ENCODE assay signal across 17 cellular contexts in the genomic region with DNA sequence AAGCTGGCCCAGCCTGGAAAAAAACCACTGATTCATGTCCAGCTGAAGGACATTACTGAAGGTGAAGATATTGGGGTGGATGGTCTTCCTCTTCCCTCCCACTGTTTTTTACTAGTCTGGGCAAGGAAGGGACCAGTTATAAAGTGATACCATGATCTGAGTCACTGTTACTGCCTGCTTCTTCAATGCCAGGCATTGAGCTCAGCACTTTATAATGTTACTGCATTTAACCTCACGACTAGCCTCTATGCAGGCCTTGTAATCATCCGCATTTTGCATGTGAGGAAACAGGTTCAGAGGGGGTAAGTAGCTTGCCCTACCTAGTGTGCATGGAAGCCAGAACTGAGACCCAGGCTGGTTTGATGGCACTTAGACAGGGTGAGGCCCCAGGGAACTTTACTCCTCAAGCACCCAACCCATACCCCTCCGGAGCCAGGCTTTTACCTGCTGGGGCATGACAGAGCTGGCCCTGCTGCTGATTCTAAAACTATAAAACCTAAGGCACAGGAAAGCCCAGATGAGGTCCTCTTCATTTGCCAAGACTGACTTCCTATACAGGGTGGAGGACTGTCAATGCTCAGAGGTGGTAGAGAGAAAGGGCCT. TPM values are rescaled to one million over a fixed set of nuclear protein-coding genes. Genes with fewer than 3 reads are reported as not detected.
DNase-seq lines count a peak whose midpoint lies in the region; ATAC-seq, FAIRE-seq and TF ChIP-seq lines count a peak whose summit lies in the region.
"Had no signal": no experiment of that assay in that cellular context is flagged by ENCODE, and none has a peak within 500 bp of the region (broad histone marks: within the 10 kb centered on the region; RNA-seq: fewer than 3 reads in every experiment).

No MANE protein-coding gene starts in this region.

- H3K4me1 ChIP-seq in esophagus (ENCODE audit: control insufficient read depth in 2 of 2, insufficient read depth in 2 of 2, low read length in 1 of 2) (peaks cover 0 to 13% of the 10 kb centered on the region in 2 donors), mesodermal cell (ENCODE audit: control insufficient read depth, insufficient read depth, low read length, poor library complexity, severe bottlenecking) (no peaks in the 10 kb centered on the region)
- H3K4me1 ChIP-seq: Caco-2 had no signal

- DNase-seq in GM12892 (ENCODE audit: insufficient read length) (no peak), ACHN (no peak), KG1 (lab: John Stamatoyannopoulos, UW) (no peak)
- DNase-seq in stimulated activated effector memory CD8-positive, alpha-beta T cell treated with anti-CD3 and anti-CD28 coated beads, Interleukin-12 subunit alpha, Interleukin-12 subunit beta, amount 100 ng/mL, for 72 hours (ENCODE audit: low spot score in 2 of 2): no peak
- no peak for DNase-seq in activated T-cell treated with anti-CD3 and anti-CD28 coated beads, Interleukin-2, amount 50 U/mL, for 24 hours
- DNase-seq: Caco-2, DMS153, GOT3, KBM-7, NCI-H1092 treated with DMSO at 0.1 percent for 48 hours, NCI-H524 treated with DMSO at 0.1 percent for 48 hours, SHP77 had no signal

- H3K4me3 Mint-ChIP-seq in stimulated activated effector memory CD8-positive, alpha-beta T cell treated with anti-CD3 and anti-CD28 coated beads, Interleukin-12 subunit alpha, Interleukin-12 subunit beta, amount 100 ng/mL, for 72 hours: no peak overlapping the region
- no peak overlapping the region for H3K4me3 Mint-ChIP-seq in activated T-cell treated with anti-CD3 and anti-CD28 coated beads, Interleukin-2, amount 50 U/mL, for 24 hours

- H3K36me3 ChIP-seq in esophagus (ENCODE audit: control insufficient read depth in 2 of 2, insufficient read depth in 2 of 2, low read length in 1 of 2): no peaks in the 10 kb centered on the region
- no peaks in the 10 kb centered on the region for H3K36me3 ChIP-seq in mesodermal cell (ENCODE audit: control insufficient read depth, insufficient read depth, low read length)

- WGBS in esophagus, 2 donors: 53 to 58% methylated on average over 3 of the region's 3 CpGs
- 100% methylated on average over 1 of the region's 3 CpGs; no CpG with 5 or more reads in 1 of the 2 experiments for WGBS in mesodermal cell (ENCODE audit: insufficient coverage in 2 of 2), 2 experiments

- H3K27ac ChIP-seq in esophagus (ENCODE audit: low read depth in 2 of 2, low read length in 1 of 2) (peak overlapping the region; percentile 69), mesodermal cell (ENCODE audit: low read depth, low read length, severe bottlenecking) (peak overlapping the region; percentile 13)
- H3K27ac ChIP-seq: C4-2B had no signal

- FAIRE-seq in GM12892 (lab: Jason Lieb, UNC): peak; percentile 9
- FAIRE-seq: A204.1 had no signal

- no peaks in the 10 kb centered on the region for H3K4me1 Mint-ChIP-seq in stimulated activated effector memory CD8-positive, alpha-beta T cell treated with anti-CD3 and anti-CD28 coated beads, Interleukin-12 subunit alpha, Interleukin-12 subunit beta, amount 100 ng/mL, for 72 hours
- H3K4me1 Mint-ChIP-seq in activated T-cell treated with anti-CD3 and anti-CD28 coated beads, Interleukin-2, amount 50 U/mL, for 24 hours (ENCODE audit: low read depth): no peaks in the 10 kb centered on the region

- in situ Hi-C loops in ACHN (cut with HindIII; ENCODE audit: low pct_ligation_motif_present, low pct_unique_long_range_greater_than_20kb, low sequenced_read_pairs): no loop called here

- H3K27me3 ChIP-seq in esophagus (ENCODE audit: control insufficient read depth in 1 of 2, insufficient read depth in 2 of 2, low read length in 2 of 2): no peaks in the 10 kb centered on the region

- H3K9me3 Mint-ChIP-seq in stimulated activated effector memory CD8-positive, alpha-beta T cell treated with anti-CD3 and anti-CD28 coated beads, Interleukin-12 subunit alpha, Interleukin-12 subunit beta, amount 100 ng/mL, for 72 hours: no peaks in the 10 kb centered on the region
- no peaks in the 10 kb centered on the region for H3K9me3 Mint-ChIP-seq in activated T-cell treated with anti-CD3 and anti-CD28 coated beads, Interleukin-2, amount 50 U/mL, for 24 hours

- H3K27ac Mint-ChIP-seq in stimulated activated effector memory CD8-positive, alpha-beta T cell treated with anti-CD3 and anti-CD28 coated beads, Interleukin-12 subunit alpha, Interleukin-12 subunit beta, amount 100 ng/mL, for 72 hours: no peak overlapping the region
- H3K27ac Mint-ChIP-seq in activated T-cell treated with anti-CD3 and anti-CD28 coated beads, Interleukin-2, amount 50 U/mL, for 24 hours: no peak overlapping the region

- peak; percentile 34 for ATAC-seq in stimulated activated effector memory CD8-positive, alpha-beta T cell treated with anti-CD3 and anti-CD28 coated beads, Interleukin-12 subunit alpha, Interleukin-12 subunit beta, amount 100 ng/mL, for 72 hours
- ATAC-seq: Panc1 had no signal

- no peak for TF ChIP-seq POLR2A in GM12892 (IDR thresholded peaks at IDR 0.05; ENCODE audit: low read depth, low read length)

- no peaks in the 10 kb centered on the region for H3K27me3 Mint-ChIP-seq in activated T-cell treated with anti-CD3 and anti-CD28 coated beads, Interleukin-2, amount 50 U/mL, for 24 hours

- H3K9me3 ChIP-seq in esophagus (ENCODE audit: control insufficient read depth in 2 of 2, insufficient read depth in 1 of 2, low read depth in 1 of 2, low read length in 1 of 2) (no peaks in the 10 kb centered on the region), mesodermal cell (ENCODE audit: control insufficient read depth, low read length) (no peaks in the 10 kb centered on the region)
- H3K9me3 ChIP-seq: Caco-2 had no signal

- H3K4me3 ChIP-seq in esophagus (ENCODE audit: low read depth in 1 of 2, low read length in 2 of 2): no peak overlapping the region
- H3K4me3 ChIP-seq in mesodermal cell (ENCODE audit: extremely low read depth, insufficient read depth, low read length, poor library complexity, severe bottlenecking): no peak overlapping the region

- H3K36me3 Mint-ChIP-seq in stimulated activated effector memory CD8-positive, alpha-beta T cell treated with anti-CD3 and anti-CD28 coated beads, Interleukin-12 subunit alpha, Interleukin-12 subunit beta, amount 100 ng/mL, for 72 hours: no peaks in the 10 kb centered on the region
- no peaks in the 10 kb centered on the region for H3K36me3 Mint-ChIP-seq in activated T-cell treated with anti-CD3 and anti-CD28 coated beads, Interleukin-2, amount 50 U/mL, for 24 hours (ENCODE audit: low read depth)

RNA-seq across cellular contexts. Expression of a gene that starts 11.0 kb away (rescaled TPM):
- polyA plus RNA-seq in GM12892 (2012; ENCODE audit: missing spikeins): 2.5 TPM
- 1 to 10 TPM; 2.5 to 2.7 TPM for polyA plus RNA-seq in esophagus
- polyA plus RNA-seq in mesodermal cell (2013, experiment 1 of 2): 7.1 TPM
- polyA plus RNA-seq in mesodermal cell (2013, experiment 2 of 2): 5.9 TPM
